ENCODE assay signal across 1 cellular context in the genomic region with DNA sequence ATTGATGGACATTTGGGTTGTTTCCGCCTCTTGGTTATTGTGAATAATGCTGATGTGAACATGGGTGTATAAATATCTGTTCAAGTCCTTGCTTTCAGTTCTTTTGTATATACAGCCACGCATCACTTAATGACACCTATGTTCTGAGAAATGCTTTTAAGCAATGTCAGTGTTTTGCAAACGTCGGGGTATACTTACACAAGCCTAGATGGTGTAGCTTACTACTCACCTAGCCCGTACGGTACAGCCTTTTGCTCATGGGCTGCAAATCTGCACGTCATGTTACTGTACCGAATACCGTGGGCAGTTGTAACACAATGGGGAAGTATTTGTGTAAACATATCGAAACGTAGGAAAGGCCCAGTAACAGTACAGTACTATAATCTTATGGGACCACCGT.
A peak's percentile ranks its signal among the peaks of the same experiment; 100 is the strongest.
TF ChIP-seq lines count a peak whose summit lies in the region.

No MANE protein-coding gene starts in this region.

TF ChIP-seq in K562, 482 proteins besides CTCF, POLR2A, EP300 and RAD21:
- TF ChIP-seq, protein P1, sequence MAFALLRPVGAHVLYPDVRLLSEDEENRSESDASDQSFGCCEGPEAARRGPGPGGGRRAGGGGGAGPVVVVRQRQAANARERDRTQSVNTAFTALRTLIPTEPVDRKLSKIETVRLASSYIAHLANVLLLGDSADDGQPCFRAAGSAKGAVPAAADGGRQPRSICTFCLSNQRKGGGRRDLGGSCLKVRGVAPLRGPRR (CRISPR knock-in tag; IDR thresholded peaks at IDR 0.05): no peak
- peak; percentile 31; the same call in 1 of the 2 replicates for TF ChIP-seq MAFG (tag; conservative IDR thresholded peaks at IDR 0.05)
- TF ChIP-seq, protein P2, sequence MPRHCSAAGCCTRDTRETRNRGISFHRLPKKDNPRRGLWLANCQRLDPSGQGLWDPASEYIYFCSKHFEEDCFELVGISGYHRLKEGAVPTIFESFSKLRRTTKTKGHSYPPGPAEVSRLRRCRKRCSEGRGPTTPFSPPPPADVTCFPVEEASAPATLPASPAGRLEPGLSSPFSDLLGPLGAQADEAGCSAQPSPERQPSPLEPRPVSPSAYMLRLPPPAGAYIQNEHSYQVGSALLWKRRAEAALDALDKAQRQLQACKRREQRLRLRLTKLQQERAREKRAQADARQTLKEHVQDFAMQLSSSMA (CRISPR knock-in tag; IDR thresholded peaks at IDR 0.05): no peak
- no peak for TF ChIP-seq DNMT1 (IDR thresholded peaks at IDR 0.05)
- TF ChIP-seq NFE2 (IDR thresholded peaks at IDR 0.05; ENCODE audit: low read depth): peak; percentile 63
- TF ChIP-seq SMARCC2 (IDR thresholded peaks at IDR 0.05; ENCODE audit: low read depth): no peak
- TF ChIP-seq ELF1 (tag; IDR thresholded peaks at IDR 0.05): no peak
- TF ChIP-seq TSC22D4 (tag; IDR thresholded peaks at IDR 0.05): no peak
- TF ChIP-seq SIN3B (IDR thresholded peaks at IDR 0.05; ENCODE audit: low read depth): no peak
- TF ChIP-seq SMAD1 (IDR thresholded peaks at IDR 0.05; ENCODE audit: low read depth, low read length, partially characterized antibody): no peak
- no peak for TF ChIP-seq NEUROD1 (IDR thresholded peaks at IDR 0.05; ENCODE audit: borderline replicate concordance, low read depth, low read length, partially characterized antibody)
- TF ChIP-seq MTA2 (IDR thresholded peaks at IDR 0.05; ENCODE audit: low read depth): no peak
- peak; percentile 21; the same call in 1 of the 2 replicates for TF ChIP-seq C11orf30 (IDR thresholded peaks at IDR 0.05; ENCODE audit: low read depth)
- TF ChIP-seq ZNF431 (CRISPR knock-in tag; IDR thresholded peaks at IDR 0.05): no peak
- TF ChIP-seq PTTG1 (tag; IDR thresholded peaks at IDR 0.05; ENCODE audit: low read depth): no peak
- TF ChIP-seq, protein P3, sequence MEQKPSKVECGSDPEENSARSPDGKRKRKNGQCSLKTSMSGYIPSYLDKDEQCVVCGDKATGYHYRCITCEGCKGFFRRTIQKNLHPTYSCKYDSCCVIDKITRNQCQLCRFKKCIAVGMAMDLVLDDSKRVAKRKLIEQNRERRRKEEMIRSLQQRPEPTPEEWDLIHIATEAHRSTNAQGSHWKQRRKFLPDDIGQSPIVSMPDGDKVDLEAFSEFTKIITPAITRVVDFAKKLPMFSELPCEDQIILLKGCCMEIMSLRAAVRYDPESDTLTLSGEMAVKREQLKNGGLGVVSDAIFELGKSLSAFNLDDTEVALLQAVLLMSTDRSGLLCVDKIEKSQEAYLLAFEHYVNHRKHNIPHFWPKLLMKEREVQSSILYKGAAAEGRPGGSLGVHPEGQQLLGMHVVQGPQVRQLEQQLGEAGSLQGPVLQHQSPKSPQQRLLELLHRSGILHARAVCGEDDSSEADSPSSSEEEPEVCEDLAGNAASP (IDR thresholded peaks at IDR 0.05): no peak
- no peak for TF ChIP-seq E2F4 (CRISPR knock-in tag; IDR thresholded peaks at IDR 0.05; ENCODE audit: low read depth)
